ENCODE assay signal across 1 cellular context in the genomic region with DNA sequence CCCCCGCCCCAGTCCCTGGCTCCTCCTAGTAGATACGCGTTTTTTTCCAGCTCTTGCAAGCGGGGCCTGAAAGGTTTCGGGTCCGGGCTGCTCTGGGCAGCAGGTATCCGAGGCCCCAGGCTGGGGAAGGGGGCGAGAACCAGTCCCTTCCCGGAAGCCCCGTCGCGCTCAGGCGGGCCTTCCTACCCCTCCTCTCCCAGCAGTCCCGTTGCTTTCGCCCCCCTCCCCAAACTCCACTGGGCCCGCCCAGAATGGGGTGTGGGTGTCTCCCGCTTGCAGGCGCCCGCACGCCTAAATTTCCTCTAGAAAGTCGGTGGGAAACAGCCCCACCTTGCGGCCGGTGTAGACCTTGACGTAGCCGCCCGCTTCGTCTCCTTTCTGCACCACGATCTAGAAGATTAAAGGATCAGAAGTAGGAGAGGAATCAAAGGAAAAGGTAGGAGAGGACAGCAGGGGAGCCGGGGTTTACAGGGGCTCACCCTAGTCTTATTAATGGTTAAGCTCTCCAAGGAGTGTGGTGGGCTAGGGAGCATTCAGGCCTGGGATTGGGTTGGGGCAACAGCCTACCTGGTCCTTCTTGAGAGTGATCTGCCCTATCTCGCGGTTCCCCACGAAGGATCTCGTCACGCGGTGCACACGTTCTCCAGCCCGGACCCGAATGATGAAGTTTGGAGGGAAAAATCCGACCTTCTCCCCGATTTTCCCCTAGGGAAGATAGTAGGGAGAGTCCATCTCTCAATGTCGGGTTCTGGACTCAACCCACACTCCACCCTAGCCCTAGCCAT.
TF ChIP-seq lines count a peak whose summit lies in the region.

No MANE protein-coding gene starts in this region.

TF ChIP-seq in SK-N-SH, 30 proteins besides CTCF, POLR2A, EP300 and RAD21 (continued from another document):
- no peak for TF ChIP-seq SMC3 (IDR thresholded peaks at IDR 0.05; ENCODE audit: low read depth, low read length)
- TF ChIP-seq FOXJ3 (CRISPR knock-in tag; IDR thresholded peaks at IDR 0.05) = no peak
- TF ChIP-seq NRF1 (IDR thresholded peaks at IDR 0.05; ENCODE audit: low read depth, low read length) = no peak
- TF ChIP-seq YY1 (IDR thresholded peaks at IDR 0.05; ENCODE audit: low read depth) = no peak
- TF ChIP-seq, protein P1, sequence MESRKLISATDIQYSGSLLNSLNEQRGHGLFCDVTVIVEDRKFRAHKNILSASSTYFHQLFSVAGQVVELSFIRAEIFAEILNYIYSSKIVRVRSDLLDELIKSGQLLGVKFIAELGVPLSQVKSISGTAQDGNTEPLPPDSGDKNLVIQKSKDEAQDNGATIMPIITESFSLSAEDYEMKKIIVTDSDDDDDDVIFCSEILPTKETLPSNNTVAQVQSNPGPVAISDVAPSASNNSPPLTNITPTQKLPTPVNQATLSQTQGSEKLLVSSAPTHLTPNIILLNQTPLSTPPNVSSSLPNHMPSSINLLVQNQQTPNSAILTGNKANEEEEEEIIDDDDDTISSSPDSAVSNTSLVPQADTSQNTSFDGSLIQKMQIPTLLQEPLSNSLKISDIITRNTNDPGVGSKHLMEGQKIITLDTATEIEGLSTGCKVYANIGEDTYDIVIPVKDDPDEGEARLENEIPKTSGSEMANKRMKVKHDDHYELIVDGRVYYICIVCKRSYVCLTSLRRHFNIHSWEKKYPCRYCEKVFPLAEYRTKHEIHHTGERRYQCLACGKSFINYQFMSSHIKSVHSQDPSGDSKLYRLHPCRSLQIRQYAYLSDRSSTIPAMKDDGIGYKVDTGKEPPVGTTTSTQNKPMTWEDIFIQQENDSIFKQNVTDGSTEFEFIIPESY (IDR thresholded peaks at IDR 0.05; ENCODE audit: borderline replicate concordance, low read depth) = no peak
- no peak for TF ChIP-seq MEF2A (IDR thresholded peaks at IDR 0.05; ENCODE audit: borderline replicate concordance, low read depth)
- TF ChIP-seq, protein P2, sequence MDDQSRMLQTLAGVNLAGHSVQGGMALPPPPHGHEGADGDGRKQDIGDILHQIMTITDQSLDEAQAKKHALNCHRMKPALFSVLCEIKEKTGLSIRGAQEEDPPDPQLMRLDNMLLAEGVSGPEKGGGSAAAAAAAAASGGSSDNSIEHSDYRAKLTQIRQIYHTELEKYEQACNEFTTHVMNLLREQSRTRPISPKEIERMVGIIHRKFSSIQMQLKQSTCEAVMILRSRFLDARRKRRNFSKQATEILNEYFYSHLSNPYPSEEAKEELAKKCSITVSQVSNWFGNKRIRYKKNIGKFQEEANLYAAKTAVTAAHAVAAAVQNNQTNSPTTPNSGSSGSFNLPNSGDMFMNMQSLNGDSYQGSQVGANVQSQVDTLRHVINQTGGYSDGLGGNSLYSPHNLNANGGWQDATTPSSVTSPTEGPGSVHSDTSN (IDR thresholded peaks at IDR 0.05) = no peak
